ENCODE assay signal across 7 cellular contexts in genomic region chr1:147985374-147985773, GRCh38. TPM values are rescaled to one million over a fixed set of nuclear protein-coding genes. Genes with fewer than 3 reads are reported as not detected.
DNase-seq lines count a peak whose midpoint lies in the region; ATAC-seq, FAIRE-seq and TF ChIP-seq lines count a peak whose summit lies in the region.
"Not testable (repeated sequence)": the region's sequence is repeated elsewhere in the genome, so short reads cannot be mapped to it uniquely, and the experiment has no call there.

No MANE protein-coding gene starts in this region.

- ATAC-seq in activated T-cell treated with anti-CD3 and anti-CD28 coated beads, Interleukin-2, amount 50 U/mL, for 4 hours: peak; percentile 48 to 69
- ATAC-seq in GM12878: peak; percentile 64
- peak; percentile 79 for ATAC-seq in stimulated activated naive CD8-positive, alpha-beta T cell treated with anti-CD3 and anti-CD28 coated beads, Interleukin-15, Interleukin-2, amounts not matched to agents 100 U/mL and 50 U/mL, for 24 hours

- SMC1A ChIA-PET in GM12878 (lab: Charles Lee; ENCODE audit: uncharacterized antibody, unreplicated experiment): not testable (repeated sequence)

- not testable (repeated sequence) for H3K4me3 Mint-ChIP-seq in activated T-cell treated with anti-CD3 and anti-CD28 coated beads, Interleukin-2, amount 50 U/mL, for 4 hours

- not testable (repeated sequence) for H3K9me3 ChIP-seq in HEK293 (ENCODE audit: control insufficient read depth, insufficient read depth, low read depth, low read length); SJCRH30 (replicated peaks); GM12878 (replicated peaks; ENCODE audit: control insufficient read depth, insufficient read depth, low read length)

- RAD21 ChIA-PET in GM12878 (lab: Charles Lee; ENCODE audit: unreplicated experiment): not testable (repeated sequence)

- not testable (repeated sequence) for H3K9me3 Mint-ChIP-seq in activated T-cell treated with anti-CD3 and anti-CD28 coated beads, Interleukin-2, amount 50 U/mL, for 4 hours

- POLR2A ChIA-PET in HEK293 (lab: Yijun Ruan, JAX); GM12878 (lab: Charles Lee): not testable (repeated sequence)

- H3K27me3 Mint-ChIP-seq in activated T-cell treated with anti-CD3 and anti-CD28 coated beads, Interleukin-2, amount 50 U/mL, for 4 hours (ENCODE audit: low read depth): not testable (repeated sequence)

- CTCF ChIA-PET in HEK293 (lab: Yijun Ruan, JAX); GM12878 (lab: Yijun Ruan, JAX): not testable (repeated sequence)

- not testable (repeated sequence) for TF ChIP-seq CTCF in HEK293 (tag by site-specific recombination; IDR thresholded peaks at IDR 0.05); GM12878 (IDR thresholded peaks at IDR 0.05 in 2 of 3, conservative IDR thresholded peaks at IDR 0.05 in 1 of 3; ENCODE audit: control insufficient read depth in 2 of 3, extremely low read depth in 1 of 3, insufficient read depth in 1 of 3, low read depth in 3 of 3, low read length in 3 of 3)

- not testable (repeated sequence) for H3K4me3 ChIP-seq in HEK293 (ENCODE audit: low read depth, low read length); SJCRH30; GM12878

- intact Hi-C loops in GM12878 (cut with micrococcal nuclease; ENCODE audit: unreplicated experiment): not testable (repeated sequence)

- not testable (repeated sequence) for TF ChIP-seq POLR2A in GM12878 (IDR thresholded peaks at IDR 0.05; ENCODE audit: low read depth, low read length)

- 11% methylated on average over 2 of the region's 2 CpGs for WGBS in GM12878 (ENCODE audit: insufficient coverage, insufficient replicate concordance, low lambda C conversion rate, missing lambda C conversion rate)

- not testable (repeated sequence) for H3K9ac ChIP-seq in GM12878 (ENCODE audit: control insufficient read depth, insufficient read depth, low read length)

- peaks cover 16% of the 10 kb centered on the region for H3K36me3 Mint-ChIP-seq in activated T-cell treated with anti-CD3 and anti-CD28 coated beads, Interleukin-2, amount 50 U/mL, for 4 hours (ENCODE audit: insufficient read depth)

- H3K4me2 ChIP-seq in GM12878 (ENCODE audit: control insufficient read depth, insufficient read depth): not testable (repeated sequence)

- not testable (repeated sequence) for H3K27me3 ChIP-seq in SJCRH30; GM12878 (replicated peaks in 1 of 2; ENCODE audit: control insufficient read depth in 2 of 2, insufficient read depth in 2 of 2, low read length in 1 of 2)

- H3K4me1 Mint-ChIP-seq in activated T-cell treated with anti-CD3 and anti-CD28 coated beads, Interleukin-2, amount 50 U/mL, for 4 hours (ENCODE audit: low read depth): not testable (repeated sequence)

- H2AFZ ChIP-seq in GM12878 (ENCODE audit: control insufficient read depth, low read depth, low read length): not testable (repeated sequence)

- not testable (repeated sequence) for H3K27ac ChIP-seq in HEK293 (ENCODE audit: extremely low read depth, low read depth, low read length); SJCRH30; GM12878 (ENCODE audit: control insufficient read depth, insufficient read depth)

- in situ Hi-C loops in GM12878 (cut with MboI): not testable (repeated sequence)

- not testable (repeated sequence) for TF ChIP-seq EP300 in GM12878 (IDR thresholded peaks at IDR 0.05; ENCODE audit: borderline replicate concordance in 1 of 2, control insufficient read depth in 1 of 2, low read depth in 2 of 2, low read length in 2 of 2)

- TF ChIP-seq RAD21 in GM12878 (IDR thresholded peaks at IDR 0.05; ENCODE audit: insufficient read depth, low read depth, low read length): not testable (repeated sequence)

- H3K36me3 ChIP-seq in HEK293 (ENCODE audit: control insufficient read depth in 2 of 2, insufficient read depth in 1 of 2, low read length in 2 of 2); SJCRH30; GM12878 (ENCODE audit: control insufficient read depth in 2 of 2, insufficient read depth in 2 of 2, low read length in 1 of 2): not testable (repeated sequence)

- H4K20me1 ChIP-seq in GM12878 (ENCODE audit: control insufficient read depth, insufficient read depth): not testable (repeated sequence)

- not testable (repeated sequence) for H3K4me1 ChIP-seq in HEK293 (ENCODE audit: control insufficient read depth, insufficient read depth, low read length); SJCRH30; GM12878 (ENCODE audit: control insufficient read depth, insufficient read depth, low read length)

- FAIRE-seq in GM12878 (lab: Jason Lieb, UNC): not testable (repeated sequence)

- not testable (repeated sequence) for H3K79me2 ChIP-seq in GM12878 (ENCODE audit: control insufficient read depth, insufficient read depth, low read length)

- not testable (repeated sequence) for BruUV-seq in GM12878 (replicated peaks; lab: Mats Ljungman, UMichigan)

- peak; percentile 18 for DNase-seq in NCI-H1105 treated with DMSO at 0.1 percent for 48 hours (lab: John Stamatoyannopoulos, UW)
- DNase-seq in NCI-H526 (lab: John Stamatoyannopoulos, UW): peak; percentile 68 to 76
- DNase-seq in SJCRH30: peak; percentile 0 to 2
- DNase-seq in activated T-cell treated with anti-CD3 and anti-CD28 coated beads, Interleukin-2, amount 50 U/mL, for 4 hours; GM12878 (ENCODE audit: low read depth, low spot score); stimulated activated naive CD8-positive, alpha-beta T cell treated with anti-CD3 and anti-CD28 coated beads, Interleukin-15, Interleukin-2, amounts not matched to agents 100 U/mL and 50 U/mL, for 24 hours: not testable (repeated sequence)

TF ChIP-seq in HEK293, 187 proteins besides CTCF, POLR2A, EP300 and RAD21:
- TF ChIP-seq OSR2 (tag by site-specific recombination; IDR thresholded peaks at IDR 0.05): 0 out of 2 replicates have a peak, but pooled peaks have one; percentile 32
TF ChIP-seq in HEK293: peak in this region for 1; not testable (repeated sequence) for 186.

TF ChIP-seq in GM12878, 131 proteins besides CTCF, POLR2A, EP300 and RAD21 (continues in another document):
- TF ChIP-seq NBN (IDR thresholded peaks at IDR 0.05) (0 out of 2 replicates have a peak, but pooled peaks have one; percentile 19), JUNB (IDR thresholded peaks at IDR 0.05) (peak; percentile 61), ZNF384 (IDR thresholded peaks at IDR 0.05; ENCODE audit: borderline replicate concordance, low read depth, low read length) (peak; percentile 21; the same call in 1 of the 2 replicates), CBFB (IDR thresholded peaks at IDR 0.05; ENCODE audit: low read depth) (0 out of 2 replicates have a peak, but pooled peaks have one; percentile 29), RELB (IDR thresholded peaks at IDR 0.05; ENCODE audit: low read depth) (peak; percentile 38; the same call in 1 of the 2 replicates), RUNX3 (IDR thresholded peaks at IDR 0.05; ENCODE audit: low read length) (peak; percentile 80), MLLT1 (IDR thresholded peaks at IDR 0.05) (peak; percentile 26; the same call in 1 of the 2 replicates)

RNA-seq across cellular contexts. Expression of gene GPR89B, which starts 57.2 kb away (rescaled TPM):
- 28.3 and 29.7 TPM in 2 replicates for total RNA-seq in SJCRH30 (2014; rRNA removed; shearing (Covaris generic))
- total RNA-seq in activated T-cell treated with anti-CD3 and anti-CD28 coated beads, Interleukin-2, amount 50 U/mL, for 4 hours: 10 to 100 TPM; 12.2 to 15.6 (median 12.9) TPM
- 101 and 125 TPM in 2 replicates for total RNA-seq in GM12878 (2013; cell fraction: nucleolus; rRNA removed)
- total RNA-seq in GM12878 (2014; rRNA removed) (15.2 and 21.2 TPM in 2 replicates), GM12878 (2014; rRNA removed; fragmentation: Illumina TruSeq; extraction: Trizol) (17.5 and 19.4 TPM in 2 replicates), GM12878 (2021) (14.2 and 16.4 TPM in 2 replicates)
- 8.1 TPM for polyA plus RNA-seq in GM12878 (2011; ENCODE audit: low read depth)
- polyA plus RNA-seq in GM12878 (2011; rRNA removed) (28.9 and 37.0 TPM in 2 replicates), GM12878 (2014; fragmentation: Illumina TruSeq; extraction: Trizol) (20.1 and 23.9 TPM in 2 replicates), GM12878 (2014; fragmentation: Nextera tagmentation; extraction: Ambion mirVana) (1 to 10 TPM; 7.5 to 9.0 TPM), GM12878 (2014; rRNA removed) (11.7 and 15.4 TPM in 2 replicates), GM12878 (2016; fragmentation: Nextera tagmentation; extraction: Ambion mirVana) (10 to 100 TPM; 16.8 to 19.8 TPM)
- polyA plus RNA-seq in GM12878 (2011; cell fraction: cytosol; rRNA removed): 10.1 and 11.6 TPM in 2 replicates
- 56.3 and 65.2 TPM in 2 replicates for polyA plus RNA-seq in GM12878 (2011; cell fraction: nucleus; rRNA removed)
- polyA plus RNA-seq in GM12878 (2012): 10.5 and 12.8 TPM in 2 replicates
- polyA minus RNA-seq in GM12878 (2011; rRNA and poly(A)+ RNA removed): 36.5 and 50.8 TPM in 2 replicates
- 5.9 and 7.5 TPM in 2 replicates for polyA minus RNA-seq in GM12878 (2011; cell fraction: cytosol; rRNA and poly(A)+ RNA removed)
- 35.4 and 51.3 TPM in 2 replicates for polyA minus RNA-seq in GM12878 (2011; cell fraction: nucleus; rRNA and poly(A)+ RNA removed)
